Comparison of ENCODE assay signal across 17 cellular contexts in the genomic region with DNA sequence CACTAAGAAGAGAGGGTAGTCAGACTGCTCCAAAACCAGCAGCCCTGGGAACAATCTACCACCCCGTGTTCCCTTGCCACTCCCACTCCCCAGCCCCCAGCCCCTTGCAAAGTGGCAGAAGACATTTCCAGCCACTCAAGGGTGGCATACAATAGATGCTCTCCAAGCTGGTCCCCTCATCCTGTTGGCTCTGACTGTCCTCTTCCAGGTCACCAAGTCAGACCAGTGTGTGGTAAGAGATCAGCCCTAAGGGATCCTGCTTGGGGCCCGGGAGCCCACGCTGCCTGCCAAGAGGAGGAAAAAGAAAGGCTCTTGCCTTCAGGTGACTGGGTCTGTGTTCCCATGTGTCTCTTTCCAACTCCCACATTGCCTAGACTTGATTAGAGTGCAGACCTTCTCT.
"Had no signal": no experiment of that assay in that cellular context is flagged by ENCODE, and none has a peak within 500 bp of the region (broad histone marks: within the 10 kb centered on the region; RNA-seq: fewer than 3 reads in every experiment).

No MANE protein-coding gene starts in this region.

- H3K9me3 Mint-ChIP-seq: naive B cell, nephron progenitor cell had no signal

- H3K4me3 ChIP-seq: esophagus squamous epithelium, gastroesophageal sphincter, ovary, suprapubic skin, thyroid gland, upper lobe of right lung, vagina had no signal

- ATAC-seq: gastroesophageal sphincter, right cardiac atrium, upper lobe of right lung had no signal

- H3K36me3 Mint-ChIP-seq: naive B cell had no signal

- DNase-seq: cerebellar nuclear complex; dermis blood vessel endothelial cell; esophagus squamous epithelium; glutamatergic neuron; midbrain; naive B cell; nephron progenitor cell; nucleus accumbens; ovary; right cardiac atrium; stimulated activated CD4-positive, alpha-beta T cell treated with anti-CD3 and anti-CD28 coated beads, Interleukin-2, amount 100 ng/mL, for 24 hours; stimulated activated naive CD4-positive, alpha-beta T cell; thyroid gland; upper lobe of right lung had no signal

- H3K36me3 ChIP-seq: esophagus squamous epithelium, gastroesophageal sphincter, ovary, suprapubic skin, thyroid gland, upper lobe of right lung, vagina had no signal

- H3K9me3 ChIP-seq: esophagus squamous epithelium, gastroesophageal sphincter, ovary, suprapubic skin, thyroid gland, upper lobe of right lung, vagina had no signal

- H3K27ac Mint-ChIP-seq: naive B cell had no signal

- H3K4me3 Mint-ChIP-seq: naive B cell had no signal

- H3K27me3 ChIP-seq: gastroesophageal sphincter, ovary, suprapubic skin, thyroid gland, upper lobe of right lung, vagina had no signal

- H3K4me1 Mint-ChIP-seq: naive B cell had no signal

- H3K27ac ChIP-seq: gastroesophageal sphincter, ovary, suprapubic skin, thyroid gland, upper lobe of right lung had no signal
